18 cellular contexts compared by ENCODE assay signal in the genomic region with DNA sequence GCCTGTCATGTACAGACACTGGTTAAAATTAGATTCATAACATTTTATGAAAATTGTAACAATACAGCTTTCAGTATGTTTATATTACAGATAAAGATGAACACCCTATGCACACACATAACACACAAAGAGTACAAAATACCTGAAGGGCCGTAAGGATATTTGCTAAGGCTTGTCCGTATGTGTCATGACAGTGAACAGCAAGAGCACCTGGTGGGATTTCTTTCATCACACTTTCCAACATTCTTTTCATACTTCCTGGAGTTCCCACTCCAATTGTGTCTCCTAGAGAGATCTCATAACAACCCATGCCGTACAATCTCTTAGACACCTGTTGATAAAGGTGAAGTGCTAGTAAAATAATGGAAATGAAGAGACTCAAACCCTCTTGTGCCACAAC.
DNase-seq lines count a peak whose midpoint lies in the region; ATAC-seq, FAIRE-seq and TF ChIP-seq lines count a peak whose summit lies in the region.
"Had no signal": no experiment of that assay in that cellular context is flagged by ENCODE, and none has a peak within 500 bp of the region (broad histone marks: within the 10 kb centered on the region; RNA-seq: fewer than 3 reads in every experiment).

No MANE protein-coding gene starts in this region.

- no peak overlapping the region for H3K4me3 ChIP-seq in epithelial cell of esophagus (ENCODE audit: low read length)
- H3K4me3 ChIP-seq: GM23338 had no signal

- TF ChIP-seq CTCF in epithelial cell of esophagus (IDR thresholded peaks at IDR 0.05; ENCODE audit: insufficient read depth, low read depth, low read length, missing control alignments): no peak

- ATAC-seq in activated CD4-positive, CD25-positive, alpha-beta regulatory T cell treated with anti-CD3 and anti-CD28 coated beads, Interleukin-2, amount 50 U/mL, for 24 hours: no peak
- ATAC-seq in GM21526 (IDR thresholded peaks at IDR 0.05; ENCODE audit: low FRiP score, unreplicated experiment): no peak
- ATAC-seq: GM23338, HCT116 had no signal

- FAIRE-seq in H54 (lab: Jason Lieb, UNC): peak; percentile 6
- FAIRE-seq: D721Med, G401.6, GM12891, GM19239 had no signal

- TF ChIP-seq POLR2A in H54 (IDR thresholded peaks at IDR 0.05; ENCODE audit: low read depth, low read length): no peak

- DNase-seq in H54 (ENCODE audit: insufficient read length, low spot score) (no peak), LHCN-M2 (ENCODE audit: low read depth) (peak; percentile 7), epithelial cell of esophagus (ENCODE audit: low read depth) (peak; percentile 81), AML-193 (lab: John Stamatoyannopoulos, UW) (no peak)
- DNase-seq: BE2C; C1 segment of cervical spinal cord; CD4-positive, CD25-positive, alpha-beta regulatory T cell; CD8-positive, alpha-beta memory T cell; COR-L47; H7 had no signal

Comparison
In these comparisons a context has a peak if more than half of its experiments do, and no peak if none do; other contexts are left out.
1. DNase-seq: peak in LHCN-M2 (single experiment) and epithelial cell of esophagus (single experiment); none in H54 (single experiment) and AML-193 (0 of 2).